ENCODE assay signal across 9 cellular contexts in the genomic region with DNA sequence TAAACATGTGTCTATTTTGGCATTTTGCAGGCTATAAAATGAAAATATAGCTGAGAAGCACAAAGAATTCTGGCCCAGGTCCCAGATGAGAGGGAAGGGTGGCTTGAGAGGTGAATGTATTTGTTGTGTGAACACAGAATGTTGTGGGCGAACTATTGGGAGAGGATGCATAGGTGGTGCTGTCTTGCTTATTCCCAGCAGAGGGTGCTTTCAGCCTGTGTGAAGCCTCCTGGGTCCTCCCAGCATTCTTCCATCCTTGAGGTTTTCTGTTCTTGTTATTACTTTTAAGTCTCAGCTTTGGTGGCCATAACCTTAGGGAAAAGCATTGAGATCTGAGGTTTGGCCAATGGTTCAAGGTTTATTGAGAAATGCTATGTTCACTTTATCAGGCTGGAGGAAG.
DNase-seq lines count a peak whose midpoint lies in the region; ATAC-seq, FAIRE-seq and TF ChIP-seq lines count a peak whose summit lies in the region.
"Had no signal": no experiment of that assay in that cellular context is flagged by ENCODE, and none has a peak within 500 bp of the region (broad histone marks: within the 10 kb centered on the region; RNA-seq: fewer than 3 reads in every experiment).

No MANE protein-coding gene starts in this region.

- H3K9ac ChIP-seq in kidney (ENCODE audit: low read length in 2 of 2): no peak overlapping the region

- H3K9me3 ChIP-seq in kidney (ENCODE audit: control insufficient read depth in 1 of 2, low read length in 2 of 2) (no peaks in the 10 kb centered on the region), mucosa of descending colon (no peaks in the 10 kb centered on the region)

- peak; percentile 46 for DNase-seq in AG20443 (ENCODE audit: low spot score)
- DNase-seq in HCEC 1CT: peak; percentile 59
- DNase-seq in kidney: no peak
- no peak for DNase-seq in NCI-H774 (lab: John Stamatoyannopoulos, UW)
- DNase-seq in SK-N-DZ (ENCODE audit: low spot score): no peak
- no peak for DNase-seq in posterior vena cava (ENCODE audit: low spot score)
- no peak for DNase-seq in mucosa of descending colon
- DNase-seq: activated CD8-positive, alpha-beta memory T cell treated with anti-CD3 and anti-CD28 coated beads, Interleukin-2, amount 10 ng/mL, durations not matched to agents 7 days and 5 days had no signal

- no peaks in the 10 kb centered on the region for H3K36me3 ChIP-seq in kidney (ENCODE audit: control insufficient read depth in 1 of 2, insufficient read depth in 2 of 2, low read length in 2 of 2)
- H3K36me3 ChIP-seq in mucosa of descending colon (ENCODE audit: low read depth): no peaks in the 10 kb centered on the region

- no peak for ATAC-seq in mucosa of descending colon
- ATAC-seq: activated CD8-positive, alpha-beta memory T cell treated with anti-CD3 and anti-CD28 coated beads, Interleukin-2, amount 10 ng/mL, durations not matched to agents 7 days and 5 days had no signal

- intact Hi-C loops in kidney (cut with DNase I) (no loop called here), posterior vena cava (cut with DNase I) (no loop called here), mucosa of descending colon (cut with DNase I, micrococcal nuclease) (no loop called here)

- no peak overlapping the region for H3K27ac ChIP-seq in VCaP
- H3K27ac ChIP-seq in kidney (ENCODE audit: low read depth in 2 of 2, low read length in 2 of 2): no peak overlapping the region

- FAIRE-seq in kidney (lab: Jason Lieb, UNC): no peak

- peak; percentile 84 for TF ChIP-seq CTCF in VCaP (conservative IDR thresholded peaks at IDR 0.05)
- TF ChIP-seq CTCF in kidney (IDR thresholded peaks at IDR 0.05; ENCODE audit: borderline replicate concordance, extremely low read depth, insufficient read depth): peak; percentile 19
- no peak for TF ChIP-seq CTCF in mucosa of descending colon (IDR thresholded peaks at IDR 0.05)

- no peak overlapping the region for H3K4me3 ChIP-seq in kidney (ENCODE audit: low read length in 2 of 2)
- no peak overlapping the region for H3K4me3 ChIP-seq in mucosa of descending colon

- H3K4me1 ChIP-seq in kidney (ENCODE audit: control insufficient read depth in 1 of 2, insufficient read depth in 1 of 2, low read depth in 1 of 2, low read length in 2 of 2): no peaks in the 10 kb centered on the region
- no peaks in the 10 kb centered on the region for H3K4me1 ChIP-seq in mucosa of descending colon (ENCODE audit: low read depth)

Comparison
In these comparisons a context has a peak if more than half of its experiments do, and no peak if none do; other contexts are left out.
1. DNase-seq: peak in AG20443 (single experiment) and HCEC 1CT (single experiment); none in kidney (single experiment), NCI-H774 (single experiment), SK-N-DZ (single experiment), posterior vena cava (single experiment) and mucosa of descending colon (0 of 3).